Comparison of ENCODE assay signal across 1 cellular context in the genomic region with DNA sequence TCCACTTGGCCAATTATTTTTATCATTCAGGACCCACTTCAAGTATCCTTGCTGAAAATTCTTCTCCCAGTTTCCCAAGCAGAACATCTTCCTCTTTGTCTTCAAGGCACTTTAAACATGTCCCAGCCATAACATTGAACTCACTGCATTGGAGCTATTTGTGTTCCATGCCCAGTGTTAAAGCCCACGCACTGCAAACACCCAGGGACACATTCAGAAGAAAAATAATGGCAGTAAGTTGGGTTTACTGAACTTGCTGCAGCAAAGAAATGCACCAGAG.
TF ChIP-seq lines count a peak whose summit lies in the region.

No MANE protein-coding gene starts in this region.

TF ChIP-seq in GM23338, 12 proteins besides CTCF, POLR2A, EP300 and RAD21 (continued from another document):
- TF ChIP-seq ZNF331 (CRISPR knock-in tag; IDR thresholded peaks at IDR 0.05; ENCODE audit: low read depth) (no peak), POLR2AphosphoS5 (IDR thresholded peaks at IDR 0.05; ENCODE audit: low read depth) (no peak), CREB1 (CRISPR knock-in tag; IDR thresholded peaks at IDR 0.05; ENCODE audit: low read depth) (no peak), ZNF114 (CRISPR knock-in tag; IDR thresholded peaks at IDR 0.05) (no peak), STAT1 (IDR thresholded peaks at IDR 0.05; ENCODE audit: unreplicated experiment) (no peak)
- TF ChIP-seq, protein P1, sequence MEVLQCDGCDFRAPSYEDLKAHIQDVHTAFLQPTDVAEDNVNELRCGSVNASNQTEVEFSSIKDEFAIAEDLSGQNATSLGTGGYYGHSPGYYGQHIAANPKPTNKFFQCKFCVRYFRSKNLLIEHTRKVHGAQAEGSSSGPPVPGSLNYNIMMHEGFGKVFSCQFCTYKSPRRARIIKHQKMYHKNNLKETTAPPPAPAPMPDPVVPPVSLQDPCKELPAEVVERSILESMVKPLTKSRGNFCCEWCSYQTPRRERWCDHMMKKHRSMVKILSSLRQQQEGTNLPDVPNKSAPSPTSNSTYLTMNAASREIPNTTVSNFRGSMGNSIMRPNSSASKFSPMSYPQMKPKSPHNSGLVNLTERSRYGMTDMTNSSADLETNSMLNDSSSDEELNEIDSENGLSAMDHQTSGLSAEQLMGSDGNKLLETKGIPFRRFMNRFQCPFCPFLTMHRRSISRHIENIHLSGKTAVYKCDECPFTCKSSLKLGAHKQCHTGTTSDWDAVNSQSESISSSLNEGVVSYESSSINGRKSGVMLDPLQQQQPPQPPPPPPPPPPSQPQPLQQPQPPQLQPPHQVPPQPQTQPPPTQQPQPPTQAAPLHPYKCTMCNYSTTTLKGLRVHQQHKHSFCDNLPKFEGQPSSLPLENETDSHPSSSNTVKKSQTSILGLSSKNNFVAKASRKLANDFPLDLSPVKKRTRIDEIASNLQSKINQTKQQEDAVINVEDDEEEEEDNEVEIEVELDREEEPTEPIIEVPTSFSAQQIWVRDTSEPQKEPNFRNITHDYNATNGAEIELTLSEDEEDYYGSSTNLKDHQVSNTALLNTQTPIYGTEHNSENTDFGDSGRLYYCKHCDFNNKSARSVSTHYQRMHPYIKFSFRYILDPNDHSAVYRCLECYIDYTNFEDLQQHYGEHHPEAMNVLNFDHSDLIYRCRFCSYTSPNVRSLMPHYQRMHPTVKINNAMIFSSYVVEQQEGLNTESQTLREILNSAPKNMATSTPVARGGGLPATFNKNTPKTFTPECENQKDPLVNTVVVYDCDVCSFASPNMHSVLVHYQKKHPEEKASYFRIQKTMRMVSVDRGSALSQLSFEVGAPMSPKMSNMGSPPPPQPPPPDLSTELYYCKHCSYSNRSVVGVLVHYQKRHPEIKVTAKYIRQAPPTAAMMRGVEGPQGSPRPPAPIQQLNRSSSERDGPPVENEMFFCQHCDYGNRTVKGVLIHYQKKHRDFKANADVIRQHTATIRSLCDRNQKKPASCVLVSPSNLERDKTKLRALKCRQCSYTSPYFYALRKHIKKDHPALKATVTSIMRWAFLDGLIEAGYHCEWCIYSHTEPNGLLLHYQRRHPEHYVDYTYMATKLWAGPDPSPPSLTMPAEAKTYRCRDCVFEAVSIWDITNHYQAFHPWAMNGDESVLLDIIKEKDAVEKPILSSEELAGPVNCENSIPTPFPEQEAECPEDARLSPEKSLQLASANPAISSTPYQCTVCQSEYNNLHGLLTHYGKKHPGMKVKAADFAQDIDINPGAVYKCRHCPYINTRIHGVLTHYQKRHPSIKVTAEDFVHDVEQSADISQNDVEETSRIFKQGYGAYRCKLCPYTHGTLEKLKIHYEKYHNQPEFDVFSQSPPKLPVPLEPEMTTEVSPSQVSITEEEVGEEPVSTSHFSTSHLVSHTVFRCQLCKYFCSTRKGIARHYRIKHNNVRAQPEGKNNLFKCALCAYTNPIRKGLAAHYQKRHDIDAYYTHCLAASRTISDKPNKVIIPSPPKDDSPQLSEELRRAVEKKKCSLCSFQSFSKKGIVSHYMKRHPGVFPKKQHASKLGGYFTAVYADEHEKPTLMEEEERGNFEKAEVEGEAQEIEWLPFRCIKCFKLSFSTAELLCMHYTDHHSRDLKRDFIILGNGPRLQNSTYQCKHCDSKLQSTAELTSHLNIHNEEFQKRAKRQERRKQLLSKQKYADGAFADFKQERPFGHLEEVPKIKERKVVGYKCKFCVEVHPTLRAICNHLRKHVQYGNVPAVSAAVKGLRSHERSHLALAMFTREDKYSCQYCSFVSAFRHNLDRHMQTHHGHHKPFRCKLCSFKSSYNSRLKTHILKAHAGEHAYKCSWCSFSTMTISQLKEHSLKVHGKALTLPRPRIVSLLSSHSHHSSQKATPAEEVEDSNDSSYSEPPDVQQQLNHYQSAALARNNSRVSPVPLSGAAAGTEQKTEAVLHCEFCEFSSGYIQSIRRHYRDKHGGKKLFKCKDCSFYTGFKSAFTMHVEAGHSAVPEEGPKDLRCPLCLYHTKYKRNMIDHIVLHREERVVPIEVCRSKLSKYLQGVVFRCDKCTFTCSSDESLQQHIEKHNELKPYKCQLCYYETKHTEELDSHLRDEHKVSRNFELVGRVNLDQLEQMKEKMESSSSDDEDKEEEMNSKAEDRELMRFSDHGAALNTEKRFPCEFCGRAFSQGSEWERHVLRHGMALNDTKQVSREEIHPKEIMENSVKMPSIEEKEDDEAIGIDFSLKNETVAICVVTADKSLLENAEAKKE (CRISPR knock-in tag; IDR thresholded peaks at IDR 0.05), result no peak
- TF ChIP-seq, protein P2, sequence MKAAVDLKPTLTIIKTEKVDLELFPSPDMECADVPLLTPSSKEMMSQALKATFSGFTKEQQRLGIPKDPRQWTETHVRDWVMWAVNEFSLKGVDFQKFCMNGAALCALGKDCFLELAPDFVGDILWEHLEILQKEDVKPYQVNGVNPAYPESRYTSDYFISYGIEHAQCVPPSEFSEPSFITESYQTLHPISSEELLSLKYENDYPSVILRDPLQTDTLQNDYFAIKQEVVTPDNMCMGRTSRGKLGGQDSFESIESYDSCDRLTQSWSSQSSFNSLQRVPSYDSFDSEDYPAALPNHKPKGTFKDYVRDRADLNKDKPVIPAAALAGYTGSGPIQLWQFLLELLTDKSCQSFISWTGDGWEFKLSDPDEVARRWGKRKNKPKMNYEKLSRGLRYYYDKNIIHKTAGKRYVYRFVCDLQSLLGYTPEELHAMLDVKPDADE (IDR thresholded peaks at IDR 0.05), result no peak
